Comparison of ENCODE assay signal across 25 cellular contexts in genomic region chr13:84864341-84864740, GRCh38.
"Had no signal": no experiment of that assay in that cellular context is flagged by ENCODE, and none has a peak within 500 bp of the region (broad histone marks: within the 10 kb centered on the region; RNA-seq: fewer than 3 reads in every experiment).

No MANE protein-coding gene starts in this region.

- H3K36me3 ChIP-seq: esophagus muscularis mucosa, heart right ventricle, left lung, lower lobe of right lung, neutrophil, right lobe of liver, transverse colon had no signal

- DNase-seq: activated CD4-positive, alpha-beta T cell treated with anti-CD3 and anti-CD28 coated beads for 36 hours; activated CD4-positive, CD25-positive, alpha-beta regulatory T cell; activated naive CD4-positive, alpha-beta T cell; activated T-cell treated with anti-CD3 and anti-CD28 coated beads for 4 hours; activated T-cell treated with anti-CD3 and anti-CD28 coated beads, Interleukin-2, amount 50 U/mL, for 72 hours; anterior cingulate cortex; dermis blood vessel endothelial cell; effector CD4-positive, alpha-beta T cell; foreskin melanocyte; heart right ventricle; kidney glomerular epithelial cell; left lung; lower lobe of right lung; mesendoderm; mucosa of descending colon; right lobe of liver; stimulated activated CD4-positive, alpha-beta T cell treated with anti-CD3 and anti-CD28 coated beads, Interleukin-12 subunit alpha, Interleukin-12 subunit beta, amount 100 ng/mL, for 4 hours; stimulated activated CD4-positive, alpha-beta T cell treated with anti-CD3 and anti-CD28 coated beads, Interleukin-4, amount 100 ng/mL, for 1 hour; stimulated activated naive CD8-positive, alpha-beta T cell treated with anti-CD3 and anti-CD28 coated beads, Interleukin-15, Interleukin-2, amounts not matched to agents 100 U/mL and 50 U/mL, for 24 hours; testis; transverse colon had no signal

- H3K27ac ChIP-seq: esophagus muscularis mucosa, heart right ventricle, left lung, lower lobe of right lung, neutrophil, right lobe of liver, testis, transverse colon had no signal

- H3K27me3 ChIP-seq: esophagus muscularis mucosa, heart right ventricle, left lung, neutrophil, right lobe of liver, testis, transverse colon had no signal

- ATAC-seq: activated CD4-positive, alpha-beta T cell treated with anti-CD3 and anti-CD28 coated beads for 36 hours; activated naive CD4-positive, alpha-beta T cell treated with anti-CD3 and anti-CD28 coated beads, Interleukin-2, amount 50 U/mL, for 72 hours; activated T-cell treated with anti-CD3 and anti-CD28 coated beads, Interleukin-2, amount 50 U/mL, for 72 hours; heart right ventricle; left lung; lower lobe of right lung; mucosa of descending colon; natural killer cell treated with Interleukin-12 subunit alpha and Interleukin-12 subunit beta and Interleukin-15 and Interleukin-18, amount 100 ng/mL, for 72 hours; right lobe of liver; stimulated activated naive CD8-positive, alpha-beta T cell treated with anti-CD3 and anti-CD28 coated beads, Interleukin-15, Interleukin-2, amounts not matched to agents 100 U/mL and 50 U/mL, for 24 hours had no signal

- H3K4me1 ChIP-seq: esophagus muscularis mucosa, heart right ventricle, left lung, lower lobe of right lung, right lobe of liver, testis, transverse colon had no signal

- H3K4me3 ChIP-seq: esophagus muscularis mucosa, heart right ventricle, left lung, lower lobe of right lung, mucosa of descending colon, right lobe of liver, testis, transverse colon had no signal

- H3K9me3 ChIP-seq: esophagus muscularis mucosa, heart right ventricle, left lung, lower lobe of right lung, mucosa of descending colon, neutrophil, right lobe of liver, testis, transverse colon had no signal
